Comparison of ENCODE assay signal across 12 cellular contexts in the genomic region with DNA sequence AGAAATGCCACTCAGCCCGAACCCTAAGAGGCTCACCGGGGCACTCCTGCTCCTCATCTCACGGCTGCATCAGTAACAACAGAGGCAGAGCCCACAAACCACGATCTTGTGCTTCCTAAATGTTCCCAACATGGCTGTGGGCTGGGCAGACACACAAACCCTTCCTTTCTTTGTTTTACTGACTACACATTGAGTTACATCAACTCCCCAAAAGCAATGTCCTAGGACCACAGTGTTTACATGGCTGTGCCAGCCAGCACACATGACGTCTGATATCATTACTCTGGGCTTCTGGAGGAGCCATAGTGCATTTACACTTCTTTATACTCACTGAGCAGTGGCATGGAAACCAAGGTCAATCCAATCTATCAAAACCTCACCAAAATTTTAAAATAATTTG.
DNase-seq lines count a peak whose midpoint lies in the region; TF ChIP-seq lines count a peak whose summit lies in the region.
"Had no signal": no experiment of that assay in that cellular context is flagged by ENCODE, and none has a peak within 500 bp of the region (broad histone marks: within the 10 kb centered on the region; RNA-seq: fewer than 3 reads in every experiment).

No MANE protein-coding gene starts in this region.

- H3K9me3 ChIP-seq in AG04450 (ENCODE audit: control insufficient read depth, insufficient read depth, low read length) (no peaks in the 10 kb centered on the region), adipocyte (ENCODE audit: control insufficient read depth, low read length) (no peaks in the 10 kb centered on the region), parathyroid adenoma (ENCODE audit: control insufficient read depth, low read length) (no peaks in the 10 kb centered on the region)
- H3K9me3 ChIP-seq: HAP-1 had no signal

- H3K27me3 ChIP-seq in AG04450 (ENCODE audit: control insufficient read depth, insufficient read depth, low read length) (no peaks in the 10 kb centered on the region), adipocyte (replicated peaks; ENCODE audit: control insufficient read depth, insufficient read depth, low read length) (no peaks in the 10 kb centered on the region), parathyroid adenoma (ENCODE audit: control insufficient read depth, insufficient read depth, low read length) (no peaks in the 10 kb centered on the region)
- H3K27me3 ChIP-seq: foreskin keratinocyte had no signal

- no peak overlapping the region for H3K4me2 ChIP-seq in parathyroid adenoma (ENCODE audit: low read length)

- H3K4me1 ChIP-seq in adipocyte (ENCODE audit: control insufficient read depth, insufficient read depth, low read length) (peaks cover 70% of the 10 kb centered on the region), parathyroid adenoma (peaks cover 4% of the 10 kb centered on the region)
- H3K4me1 ChIP-seq: HAP-1 had no signal

- H3K36me3 ChIP-seq in adipocyte (ENCODE audit: control insufficient read depth, insufficient read depth, low read length, severe bottlenecking) (no peaks in the 10 kb centered on the region), parathyroid adenoma (ENCODE audit: control insufficient read depth, insufficient read depth, low read length) (no peaks in the 10 kb centered on the region)
- H3K36me3 ChIP-seq: HAP-1 had no signal

- POLR2A ChIA-PET in AG04450 (lab: Yijun Ruan, JAX): interaction anchor here (2.0 kb wide), 1 partner anchor 47 kb away, joined by 5 read pairs; no protein-coding TSS in a partner anchor

- peak overlapping the region; percentile 92 for H3K27ac ChIP-seq in AG04450 (ENCODE audit: low read depth, low read length)
- H3K27ac ChIP-seq in parathyroid adenoma: peak overlapping the region; percentile 58
- H3K27ac ChIP-seq: foreskin keratinocyte had no signal

- CTCF ChIA-PET in AG04450 (lab: Charles Lee): no interaction called here

- DNase-seq in AG04450 (ENCODE audit: low read depth, low spot score): no peak
- DNase-seq in adipocyte (ENCODE audit: low read depth): no peak
- peak; percentile 82 for DNase-seq in fibroblast of villous mesenchyme (ENCODE audit: low read depth)
- no peak for DNase-seq in activated CD8-positive, alpha-beta memory T cell treated with anti-CD3 and anti-CD28 coated beads, Interleukin-2, amount 50 U/mL, for 4 hours
- no peak for DNase-seq in T-helper 1 cell
- DNase-seq in NCI-H69 (lab: John Stamatoyannopoulos, UW): no peak
- no peak for DNase-seq in NCI-H2227 treated with DMSO at 0.1 percent for 48 hours (lab: John Stamatoyannopoulos, UW)
- DNase-seq: activated CD4-positive, alpha-beta T cell treated with anti-CD3 and anti-CD28 coated beads, Interleukin-2, amount 50 U/mL, for 48 hours; activated naive CD8-positive, alpha-beta T cell treated with anti-CD3 and anti-CD28 coated beads, Interleukin-2, amount 10 ng/mL, durations not matched to agents 7 days and 5 days; foreskin keratinocyte had no signal

- TF ChIP-seq CTCF in AG04450 (IDR thresholded peaks at IDR 0.05; ENCODE audit: low read depth, low read length) (no peak), fibroblast of villous mesenchyme (IDR thresholded peaks at IDR 0.05; ENCODE audit: insufficient read depth, low read depth, low read length) (no peak), parathyroid adenoma (IDR thresholded peaks at IDR 0.05) (no peak)

- H3K4me3 ChIP-seq in AG04450 (ENCODE audit: low read depth, low read length) (no peak overlapping the region), adipocyte (ENCODE audit: low read length) (peak overlapping the region; percentile 67), fibroblast of villous mesenchyme (ENCODE audit: low read depth, low read length) (no peak overlapping the region), parathyroid adenoma (ENCODE audit: low read depth, low read length) (no peak overlapping the region)
- H3K4me3 ChIP-seq: HAP-1 had no signal

- H3K79me2 ChIP-seq in parathyroid adenoma: no peaks in the 10 kb centered on the region

- H3K9ac ChIP-seq in adipocyte (ENCODE audit: low read length) (peak overlapping the region; percentile 70), parathyroid adenoma (no peak overlapping the region)

- no peak overlapping the region for H2AFZ ChIP-seq in parathyroid adenoma
